In the genomic region with DNA sequence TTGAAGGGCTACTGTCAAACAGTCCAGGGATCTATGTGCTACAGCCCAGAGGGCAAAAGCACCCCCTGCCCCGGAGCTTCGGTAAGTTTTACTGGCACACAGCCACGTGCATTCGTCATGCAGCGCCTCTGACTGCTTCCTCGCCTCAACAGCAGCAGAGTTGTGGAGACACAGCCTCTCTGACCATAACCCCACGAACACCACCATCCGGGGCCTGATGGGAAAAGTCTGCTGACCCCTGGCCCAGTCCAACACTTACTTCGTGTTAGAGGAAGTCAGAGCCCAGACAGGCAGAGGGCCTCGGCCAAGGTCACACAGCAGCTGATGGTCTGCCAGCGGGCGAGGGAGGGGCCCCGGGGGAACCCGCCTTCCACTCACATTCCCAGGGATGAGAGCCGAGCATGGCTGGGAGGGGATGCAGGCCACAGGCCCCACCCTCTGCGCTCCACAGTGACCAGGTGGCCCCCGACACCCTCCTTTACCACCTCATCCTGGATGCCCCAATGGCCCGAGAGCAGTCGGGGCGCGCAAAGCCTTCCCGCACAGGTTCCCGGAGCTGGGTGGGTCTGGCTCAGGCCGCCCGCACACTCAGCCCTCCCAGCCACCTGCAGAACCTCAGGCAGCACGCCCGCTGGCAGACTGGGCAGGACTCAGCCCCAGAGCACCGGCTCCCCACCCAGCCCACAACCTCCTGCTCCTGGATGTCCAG, we compare ENCODE assay signal across 1 cellular context.
TF ChIP-seq lines count a peak whose summit lies in the region.

No MANE protein-coding gene starts in this region.

TF ChIP-seq in A549, 52 proteins besides CTCF, POLR2A, EP300 and RAD21 (continued from another document):
- TF ChIP-seq HOXB13 (CRISPR knock-in tag; IDR thresholded peaks at IDR 0.05; ENCODE audit: low read depth) (no peak), HDAC2 (IDR thresholded peaks at IDR 0.05) (no peak), SMC3 (IDR thresholded peaks at IDR 0.05) (no peak), TP53 (CRISPR knock-in tag; IDR thresholded peaks at IDR 0.05) (no peak), RCOR1 (IDR thresholded peaks at IDR 0.05; ENCODE audit: low read depth, low read length) (no peak), RARB (CRISPR knock-in tag; IDR thresholded peaks at IDR 0.05) (no peak), RNF2 (IDR thresholded peaks at IDR 0.05; ENCODE audit: borderline replicate concordance, low read depth) (no peak), ZFP36 (IDR thresholded peaks at IDR 0.05; ENCODE audit: borderline replicate concordance, partially characterized antibody) (no peak), ZNF302 (CRISPR knock-in tag; IDR thresholded peaks at IDR 0.05) (no peak), HOXB5 (CRISPR knock-in tag; IDR thresholded peaks at IDR 0.05) (no peak)
